Comparison of ENCODE assay signal across 1 cellular context in the genomic region with DNA sequence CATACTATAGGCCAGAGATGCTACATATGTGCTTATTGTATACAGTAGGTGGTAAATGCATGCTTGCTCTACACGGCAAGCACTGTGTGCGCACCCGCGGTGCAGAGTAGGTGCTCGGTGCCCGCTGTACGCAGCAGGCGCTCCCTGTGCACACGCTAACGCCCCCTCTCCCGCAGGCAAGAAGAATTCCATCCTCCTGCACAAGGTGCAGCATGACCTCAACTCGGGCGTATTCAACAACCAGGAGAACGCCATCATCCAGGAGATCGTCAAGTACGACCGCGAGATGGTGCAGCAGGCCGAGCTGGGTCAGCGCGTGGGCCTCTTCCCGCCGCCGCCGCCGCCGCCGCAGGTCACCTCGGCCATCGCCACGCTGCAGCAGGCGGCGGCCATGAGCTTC.
TF ChIP-seq lines count a peak whose summit lies in the region.

No MANE protein-coding gene starts in this region.

TF ChIP-seq in endothelial cell of umbilical vein, 7 proteins besides CTCF, POLR2A, EP300 and RAD21:
- TF ChIP-seq, protein P1, sequence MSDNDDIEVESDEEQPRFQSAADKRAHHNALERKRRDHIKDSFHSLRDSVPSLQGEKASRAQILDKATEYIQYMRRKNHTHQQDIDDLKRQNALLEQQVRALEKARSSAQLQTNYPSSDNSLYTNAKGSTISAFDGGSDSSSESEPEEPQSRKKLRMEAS (IDR thresholded peaks at IDR 0.05; ENCODE audit: insufficient read depth, insufficient read length), result no peak
- TF ChIP-seq MYC (IDR thresholded peaks at IDR 0.05; ENCODE audit: low read depth, low read length) (no peak), POLR2AphosphoS5 (IDR thresholded peaks at IDR 0.05; ENCODE audit: insufficient read depth, low read depth, low read length) (no peak), GATA2 (IDR thresholded peaks at IDR 0.05; ENCODE audit: insufficient read depth, insufficient read length, low read depth, low read length) (no peak), JUN (IDR thresholded peaks at IDR 0.05; ENCODE audit: borderline replicate concordance, insufficient read depth, insufficient read length, low read depth) (no peak)
